Comparison of ENCODE assay signal across 8 cellular contexts in the genomic region with DNA sequence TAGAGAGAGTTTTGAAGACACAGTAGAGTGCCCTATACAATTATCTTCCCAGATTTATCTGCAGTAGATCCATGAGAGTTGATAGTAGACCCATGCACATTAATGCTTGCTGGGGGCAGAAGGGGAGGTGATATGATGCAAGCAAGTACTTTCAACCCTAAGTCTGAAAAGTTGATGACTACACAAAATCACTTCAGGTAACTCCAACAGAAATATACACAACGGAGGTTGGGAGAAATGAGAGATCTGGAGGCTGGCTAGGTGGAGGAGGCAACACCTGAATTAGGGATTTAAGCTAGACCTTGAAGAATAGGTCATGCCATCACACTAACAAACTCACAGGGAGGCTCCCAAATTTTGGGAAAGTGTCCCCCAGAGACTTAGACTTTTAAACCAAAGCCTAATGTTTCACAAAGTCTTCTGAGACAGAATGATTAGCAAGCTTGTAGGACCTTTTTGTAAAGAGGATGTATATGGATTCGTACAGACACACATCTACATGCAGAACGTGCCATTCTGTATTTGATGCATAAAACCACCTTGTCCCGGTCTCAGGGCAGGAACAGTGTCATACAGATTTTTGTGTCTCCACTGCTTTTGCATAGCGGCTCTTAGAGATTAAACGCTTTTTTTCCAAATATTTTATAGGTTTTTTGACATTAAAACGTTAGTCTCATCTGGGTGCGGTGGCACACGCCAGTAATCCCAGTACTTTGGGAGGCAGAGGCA. TPM values are rescaled to one million over a fixed set of nuclear protein-coding genes. Genes with fewer than 3 reads are reported as not detected.
A peak's percentile ranks its signal among the peaks of the same experiment; 100 is the strongest.
DNase-seq lines count a peak whose midpoint lies in the region; ATAC-seq lines count a peak whose summit lies in the region.

No MANE protein-coding gene starts in this region.

- ATAC-seq in right cardiac atrium (no peak), left cardiac atrium (no peak), naive B cell (ENCODE audit: low read depth in 2 of 2) (no peak), HG02970 (IDR thresholded peaks at IDR 0.05; ENCODE audit: low FRiP score, unreplicated experiment) (no peak)
- no peak for ATAC-seq in activated naive CD8-positive, alpha-beta T cell treated with anti-CD3 and anti-CD28 coated beads, Interleukin-2, amount 10 ng/mL, durations not matched to agents 7 days and 5 days (ENCODE audit: low read depth)

- POLR2A ChIA-PET in activated naive CD8-positive, alpha-beta T cell treated with anti-CD3 and anti-CD28 coated beads, Interleukin-2, amount 10 ng/mL, durations not matched to agents 7 days and 5 days (lab: Charles Lee) = interaction anchor here (0.7 to 2.7 kb wide), 13 partner anchors 69 to 594 kb away, joined by 3 to 20 read pairs (median 5); a partner anchor contains a TSS

- DNase-seq in right cardiac atrium (no peak), left cardiac atrium (no peak), naive B cell (no peak), cortex of kidney (lab: John Stamatoyannopoulos, UW) (no peak), cerebellar nuclear complex (lab: John Stamatoyannopoulos, UW) (no peak), kidney glomerular epithelial cell (lab: John Stamatoyannopoulos, UW) (no peak)
- DNase-seq in activated naive CD8-positive, alpha-beta T cell treated with anti-CD3 and anti-CD28 coated beads, Interleukin-2, amount 10 ng/mL, durations not matched to agents 7 days and 5 days = no peak

- H3K36me3 Mint-ChIP-seq in activated naive CD8-positive, alpha-beta T cell treated with anti-CD3 and anti-CD28 coated beads, Interleukin-2, amount 10 ng/mL, durations not matched to agents 7 days and 5 days = peaks cover 19% of the 10 kb centered on the region
- H3K36me3 Mint-ChIP-seq in naive B cell = peaks cover 5 to 6% of the 10 kb centered on the region in 2 donors

- H3K27ac ChIP-seq in right cardiac atrium (ENCODE audit: low read length) = no peak overlapping the region

- H3K4me3 Mint-ChIP-seq in activated naive CD8-positive, alpha-beta T cell treated with anti-CD3 and anti-CD28 coated beads, Interleukin-2, amount 10 ng/mL, durations not matched to agents 7 days and 5 days = peak overlapping the region; percentile 98
- H3K4me3 Mint-ChIP-seq in naive B cell = peak overlapping the region; percentile 88 to 99 (median 97)

- intact Hi-C loops in right cardiac atrium (cut with DNase I) = loop anchor here in 1 of 4 donors (10.0 kb wide), 3 partner anchors 97 to 507 kb away; a partner anchor contains a TSS
- intact Hi-C loops in left cardiac atrium (cut with DNase I) = no loop called here

- peaks cover 3% of the 10 kb centered on the region for H3K4me1 ChIP-seq in right cardiac atrium (ENCODE audit: control insufficient read depth, insufficient read depth, low read length)

- WGBS in right cardiac atrium = 78% methylated on average over 9 of the region's 9 CpGs

- H3K27me3 ChIP-seq in right cardiac atrium (ENCODE audit: control insufficient read depth, insufficient read depth) = no peaks in the 10 kb centered on the region

- H3K9me3 ChIP-seq in right cardiac atrium (ENCODE audit: control insufficient read depth, low read length) = no peaks in the 10 kb centered on the region

- H3K27ac Mint-ChIP-seq in activated naive CD8-positive, alpha-beta T cell treated with anti-CD3 and anti-CD28 coated beads, Interleukin-2, amount 10 ng/mL, durations not matched to agents 7 days and 5 days = peak overlapping the region; percentile 78
- peak overlapping the region in 3 of 6 donors; percentile 62 to 95 (median 76) for H3K27ac Mint-ChIP-seq in naive B cell

- H3K4me3 ChIP-seq in right cardiac atrium (ENCODE audit: low read length) = peak overlapping the region; percentile 73

- H3K27me3 Mint-ChIP-seq in activated naive CD8-positive, alpha-beta T cell treated with anti-CD3 and anti-CD28 coated beads, Interleukin-2, amount 10 ng/mL, durations not matched to agents 7 days and 5 days = peaks cover 2% of the 10 kb centered on the region
- no peaks in the 10 kb centered on the region for H3K27me3 Mint-ChIP-seq in naive B cell

- peaks cover 39% of the 10 kb centered on the region for H3K4me1 Mint-ChIP-seq in activated naive CD8-positive, alpha-beta T cell treated with anti-CD3 and anti-CD28 coated beads, Interleukin-2, amount 10 ng/mL, durations not matched to agents 7 days and 5 days
- peaks cover 30 to 50% (median 41%) of the 10 kb centered on the region in 3 donors for H3K4me1 Mint-ChIP-seq in naive B cell

- peaks cover 3% of the 10 kb centered on the region for H3K9me3 Mint-ChIP-seq in activated naive CD8-positive, alpha-beta T cell treated with anti-CD3 and anti-CD28 coated beads, Interleukin-2, amount 10 ng/mL, durations not matched to agents 7 days and 5 days
- peaks cover 0 to 5% (median 3%) of the 10 kb centered on the region in 7 donors for H3K9me3 Mint-ChIP-seq in naive B cell

RNA-seq across cellular contexts. Expression of a gene that starts 0.9 kb away (rescaled TPM):
- total RNA-seq in right cardiac atrium (10 to 100 TPM; 33.6 to 48.0 (median 41.3) TPM), left cardiac atrium (10 to 100 TPM; 31.1 to 33.5 TPM)
- polyA plus RNA-seq in right cardiac atrium (36.0 TPM), naive B cell (ENCODE audit: low read depth in 6 of 6) (10 to 100 TPM; 42.2 to 62.9 (median 50.9) TPM)
- 10 to 100 TPM; 38.9 to 42.1 TPM for total RNA-seq in activated naive CD8-positive, alpha-beta T cell treated with anti-CD3 and anti-CD28 coated beads, Interleukin-2, amount 10 ng/mL, durations not matched to agents 7 days and 5 days

RNA-seq across cellular contexts. Expression of a gene that starts 43.8 kb away (rescaled TPM):
- total RNA-seq in right cardiac atrium (not detected), left cardiac atrium (not detected)
- polyA plus RNA-seq in right cardiac atrium (not detected), naive B cell (ENCODE audit: low read depth in 6 of 6) (under 1 TPM in 1 of 6 donors, not detected in 5; 0.12 TPM)
- total RNA-seq in activated naive CD8-positive, alpha-beta T cell treated with anti-CD3 and anti-CD28 coated beads, Interleukin-2, amount 10 ng/mL, durations not matched to agents 7 days and 5 days = not detected

RNA-seq across cellular contexts. Expression of a gene that starts 47.9 kb away (rescaled TPM):
- 10 to 100 TPM; 13.0 to 16.2 (median 14.4) TPM for total RNA-seq in right cardiac atrium
- 14.7 TPM for polyA plus RNA-seq in right cardiac atrium
- 10 to 100 TPM; 12.5 to 13.7 TPM for total RNA-seq in left cardiac atrium
- 10 to 100 TPM; 28.8 to 32.2 TPM for total RNA-seq in activated naive CD8-positive, alpha-beta T cell treated with anti-CD3 and anti-CD28 coated beads, Interleukin-2, amount 10 ng/mL, durations not matched to agents 7 days and 5 days
- polyA plus RNA-seq in naive B cell (ENCODE audit: low read depth in 6 of 6) = 10 to 100 TPM; 46.2 to 67.3 (median 57.4) TPM
